In the genomic region with DNA sequence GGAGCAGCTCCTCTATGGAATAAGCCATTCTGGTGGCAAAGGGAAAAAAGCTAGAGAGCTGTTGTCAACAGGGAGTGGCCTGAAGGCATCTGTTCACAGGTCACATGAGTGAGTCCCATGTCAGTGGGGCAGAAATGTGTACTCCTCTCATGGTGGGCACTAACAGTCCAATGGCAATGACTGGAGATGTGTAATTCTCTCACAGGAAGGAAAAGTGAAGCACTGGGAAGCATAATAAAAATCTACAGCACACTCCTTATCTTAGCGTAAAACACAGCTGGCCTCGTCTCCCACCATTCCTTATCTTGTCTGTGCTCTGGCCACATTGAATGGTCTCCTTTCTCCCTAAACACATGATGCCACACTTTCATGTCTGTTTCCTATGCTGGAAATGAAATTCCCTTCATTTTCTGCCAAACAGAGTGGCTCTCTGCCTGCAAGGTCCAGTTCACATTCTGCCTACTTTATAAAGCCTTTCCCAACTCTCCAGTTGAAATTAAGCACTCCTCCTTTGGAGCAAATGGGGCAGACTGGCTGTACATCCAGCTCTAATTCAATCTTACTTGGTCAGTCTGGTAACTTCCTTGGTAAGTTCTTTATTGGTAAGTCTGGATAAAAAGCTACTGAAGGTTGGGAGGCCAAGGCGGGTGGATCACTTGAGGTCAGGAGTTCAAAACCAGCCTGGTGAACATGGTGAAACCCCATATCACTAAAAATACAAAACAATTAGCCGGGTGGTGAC, we compare ENCODE assay signal across 1 cellular context.
A peak's percentile ranks its signal among the peaks of the same experiment; 100 is the strongest.
TF ChIP-seq lines count a peak whose summit lies in the region.

No MANE protein-coding gene starts in this region.

TF ChIP-seq in K562, 482 proteins besides CTCF, POLR2A, EP300 and RAD21 (continued from another document and continues in another):
- TF ChIP-seq RBBP5 (IDR thresholded peaks at IDR 0.05; ENCODE audit: borderline replicate concordance, insufficient read depth, low read length, poor library complexity, severe bottlenecking) (peak; percentile 67), ZNF282 (CRISPR knock-in tag; IDR thresholded peaks at IDR 0.05) (no peak), ZNF239 (CRISPR knock-in tag; IDR thresholded peaks at IDR 0.05) (peak; percentile 49), HNRNPLL (IDR thresholded peaks at IDR 0.05; ENCODE audit: low read depth, low read length, poor library complexity, severe bottlenecking) (no peak), RFX1 (IDR thresholded peaks at IDR 0.05) (no peak), FOXJ2 (tag; IDR thresholded peaks at IDR 0.05) (no peak; the same call in 1 of the 2 replicates), ZNF311 (CRISPR knock-in tag; IDR thresholded peaks at IDR 0.05) (peak; percentile 39; the same call in 1 of the 2 replicates), PTTG1 (tag; IDR thresholded peaks at IDR 0.05; ENCODE audit: low read depth) (no peak), MAFK (IDR thresholded peaks at IDR 0.05; ENCODE audit: low read length) (peak; percentile 42; the same call in 1 of the 2 replicates), SAFB (IDR thresholded peaks at IDR 0.05; ENCODE audit: borderline replicate concordance, low read depth, low read length) (no peak), ZKSCAN8 (CRISPR knock-in tag; IDR thresholded peaks at IDR 0.05) (peak; percentile 86), EP400 (IDR thresholded peaks at IDR 0.05) (peak; percentile 71), MCM7 (IDR thresholded peaks at IDR 0.05) (no peak), CHCHD3 (CRISPR knock-in tag; IDR thresholded peaks at IDR 0.05) (no peak), ERF (CRISPR knock-in tag; IDR thresholded peaks at IDR 0.05) (peak; percentile 63; the same call in 1 of the 2 replicates), BRD9 (IDR thresholded peaks at IDR 0.05; ENCODE audit: low read depth, partially characterized antibody) (peak; percentile 98), SAP30 (IDR thresholded peaks at IDR 0.05; ENCODE audit: borderline replicate concordance, insufficient read depth, low read depth, low read length, poor library complexity, severe bottlenecking) (no peak), HEY1 (CRISPR knock-in tag; IDR thresholded peaks at IDR 0.05; ENCODE audit: borderline replicate concordance) (peak; percentile 77; the same call in 1 of the 2 replicates), ASH1L (IDR thresholded peaks at IDR 0.05; ENCODE audit: borderline replicate concordance, low read depth, partially characterized antibody) (no peak), SNRNP70 (optimal IDR thresholded peaks at IDR 0.05; ENCODE audit: low read depth, low read length) (no peak), MAZ (CRISPR knock-in tag; conservative IDR thresholded peaks at IDR 0.05 in 1 of 2, IDR thresholded peaks at IDR 0.05 in 1 of 2) (peak; percentile 14 to 85; a peak in 2 of 4 replicates), BRF1 (IDR thresholded peaks at IDR 0.05; ENCODE audit: borderline replicate concordance, extremely low read depth, insufficient read length) (no peak), GTF2A2 (tag; IDR thresholded peaks at IDR 0.05) (no peak), RCOR1 (IDR thresholded peaks at IDR 0.05; ENCODE audit: borderline replicate concordance in 1 of 2, low read depth in 2 of 2, low read length in 2 of 2) (peak; percentile 17 to 90; a peak in 2 of 4 replicates), ZNF583 (CRISPR knock-in tag; IDR thresholded peaks at IDR 0.05) (peak; percentile 78), SRSF1 (IDR thresholded peaks at IDR 0.05; ENCODE audit: low read depth, low read length) (no peak)
- TF ChIP-seq, protein P1, sequence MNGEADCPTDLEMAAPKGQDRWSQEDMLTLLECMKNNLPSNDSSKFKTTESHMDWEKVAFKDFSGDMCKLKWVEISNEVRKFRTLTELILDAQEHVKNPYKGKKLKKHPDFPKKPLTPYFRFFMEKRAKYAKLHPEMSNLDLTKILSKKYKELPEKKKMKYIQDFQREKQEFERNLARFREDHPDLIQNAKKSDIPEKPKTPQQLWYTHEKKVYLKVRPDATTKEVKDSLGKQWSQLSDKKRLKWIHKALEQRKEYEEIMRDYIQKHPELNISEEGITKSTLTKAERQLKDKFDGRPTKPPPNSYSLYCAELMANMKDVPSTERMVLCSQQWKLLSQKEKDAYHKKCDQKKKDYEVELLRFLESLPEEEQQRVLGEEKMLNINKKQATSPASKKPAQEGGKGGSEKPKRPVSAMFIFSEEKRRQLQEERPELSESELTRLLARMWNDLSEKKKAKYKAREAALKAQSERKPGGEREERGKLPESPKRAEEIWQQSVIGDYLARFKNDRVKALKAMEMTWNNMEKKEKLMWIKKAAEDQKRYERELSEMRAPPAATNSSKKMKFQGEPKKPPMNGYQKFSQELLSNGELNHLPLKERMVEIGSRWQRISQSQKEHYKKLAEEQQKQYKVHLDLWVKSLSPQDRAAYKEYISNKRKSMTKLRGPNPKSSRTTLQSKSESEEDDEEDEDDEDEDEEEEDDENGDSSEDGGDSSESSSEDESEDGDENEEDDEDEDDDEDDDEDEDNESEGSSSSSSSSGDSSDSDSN (IDR thresholded peaks at IDR 0.05; ENCODE audit: borderline replicate concordance in 1 of 2, low read depth in 2 of 2, low read length in 2 of 2) = no peak
- TF ChIP-seq, protein P2, sequence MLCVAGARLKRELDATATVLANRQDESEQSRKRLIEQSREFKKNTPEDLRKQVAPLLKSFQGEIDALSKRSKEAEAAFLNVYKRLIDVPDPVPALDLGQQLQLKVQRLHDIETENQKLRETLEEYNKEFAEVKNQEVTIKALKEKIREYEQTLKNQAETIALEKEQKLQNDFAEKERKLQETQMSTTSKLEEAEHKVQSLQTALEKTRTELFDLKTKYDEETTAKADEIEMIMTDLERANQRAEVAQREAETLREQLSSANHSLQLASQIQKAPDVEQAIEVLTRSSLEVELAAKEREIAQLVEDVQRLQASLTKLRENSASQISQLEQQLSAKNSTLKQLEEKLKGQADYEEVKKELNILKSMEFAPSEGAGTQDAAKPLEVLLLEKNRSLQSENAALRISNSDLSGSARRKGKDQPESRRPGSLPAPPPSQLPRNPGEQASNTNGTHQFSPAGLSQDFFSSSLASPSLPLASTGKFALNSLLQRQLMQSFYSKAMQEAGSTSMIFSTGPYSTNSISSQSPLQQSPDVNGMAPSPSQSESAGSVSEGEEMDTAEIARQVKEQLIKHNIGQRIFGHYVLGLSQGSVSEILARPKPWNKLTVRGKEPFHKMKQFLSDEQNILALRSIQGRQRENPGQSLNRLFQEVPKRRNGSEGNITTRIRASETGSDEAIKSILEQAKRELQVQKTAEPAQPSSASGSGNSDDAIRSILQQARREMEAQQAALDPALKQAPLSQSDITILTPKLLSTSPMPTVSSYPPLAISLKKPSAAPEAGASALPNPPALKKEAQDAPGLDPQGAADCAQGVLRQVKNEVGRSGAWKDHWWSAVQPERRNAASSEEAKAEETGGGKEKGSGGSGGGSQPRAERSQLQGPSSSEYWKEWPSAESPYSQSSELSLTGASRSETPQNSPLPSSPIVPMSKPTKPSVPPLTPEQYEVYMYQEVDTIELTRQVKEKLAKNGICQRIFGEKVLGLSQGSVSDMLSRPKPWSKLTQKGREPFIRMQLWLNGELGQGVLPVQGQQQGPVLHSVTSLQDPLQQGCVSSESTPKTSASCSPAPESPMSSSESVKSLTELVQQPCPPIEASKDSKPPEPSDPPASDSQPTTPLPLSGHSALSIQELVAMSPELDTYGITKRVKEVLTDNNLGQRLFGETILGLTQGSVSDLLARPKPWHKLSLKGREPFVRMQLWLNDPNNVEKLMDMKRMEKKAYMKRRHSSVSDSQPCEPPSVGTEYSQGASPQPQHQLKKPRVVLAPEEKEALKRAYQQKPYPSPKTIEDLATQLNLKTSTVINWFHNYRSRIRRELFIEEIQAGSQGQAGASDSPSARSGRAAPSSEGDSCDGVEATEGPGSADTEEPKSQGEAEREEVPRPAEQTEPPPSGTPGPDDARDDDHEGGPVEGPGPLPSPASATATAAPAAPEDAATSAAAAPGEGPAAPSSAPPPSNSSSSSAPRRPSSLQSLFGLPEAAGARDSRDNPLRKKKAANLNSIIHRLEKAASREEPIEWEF (CRISPR knock-in tag; IDR thresholded peaks at IDR 0.05) = peak; percentile 75; the same call in 1 of the 2 replicates
- TF ChIP-seq, protein P3, sequence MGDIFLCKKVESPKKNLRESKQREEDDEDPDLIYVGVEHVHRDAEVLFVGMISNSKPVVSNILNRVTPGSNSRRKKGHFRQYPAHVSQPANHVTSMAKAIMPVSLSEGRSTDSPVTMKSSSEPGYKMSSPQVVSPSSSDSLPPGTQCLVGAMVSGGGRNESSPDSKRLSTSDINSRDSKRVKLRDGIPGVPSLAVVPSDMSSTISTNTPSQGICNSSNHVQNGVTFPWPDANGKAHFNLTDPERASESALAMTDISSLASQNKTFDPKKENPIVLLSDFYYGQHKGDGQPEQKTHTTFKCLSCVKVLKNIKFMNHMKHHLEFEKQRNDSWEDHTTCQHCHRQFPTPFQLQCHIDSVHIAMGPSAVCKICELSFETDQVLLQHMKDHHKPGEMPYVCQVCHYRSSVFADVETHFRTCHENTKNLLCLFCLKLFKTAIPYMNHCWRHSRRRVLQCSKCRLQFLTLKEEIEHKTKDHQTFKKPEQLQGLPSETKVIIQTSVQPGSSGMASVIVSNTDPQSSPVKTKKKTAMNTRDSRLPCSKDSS (IDR thresholded peaks at IDR 0.05; ENCODE audit: low read depth, partially characterized antibody) = no peak
- TF ChIP-seq, protein P4, sequence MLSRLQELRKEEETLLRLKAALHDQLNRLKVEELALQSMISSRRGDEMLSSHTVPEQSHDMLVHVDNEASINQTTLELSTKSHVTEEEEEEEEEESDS (CRISPR knock-in tag; IDR thresholded peaks at IDR 0.05) = no peak
- TF ChIP-seq, protein P5, sequence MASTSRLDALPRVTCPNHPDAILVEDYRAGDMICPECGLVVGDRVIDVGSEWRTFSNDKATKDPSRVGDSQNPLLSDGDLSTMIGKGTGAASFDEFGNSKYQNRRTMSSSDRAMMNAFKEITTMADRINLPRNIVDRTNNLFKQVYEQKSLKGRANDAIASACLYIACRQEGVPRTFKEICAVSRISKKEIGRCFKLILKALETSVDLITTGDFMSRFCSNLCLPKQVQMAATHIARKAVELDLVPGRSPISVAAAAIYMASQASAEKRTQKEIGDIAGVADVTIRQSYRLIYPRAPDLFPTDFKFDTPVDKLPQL (IDR thresholded peaks at IDR 0.05; ENCODE audit: extremely low read depth, insufficient read length) = no peak
- TF ChIP-seq, protein P6, sequence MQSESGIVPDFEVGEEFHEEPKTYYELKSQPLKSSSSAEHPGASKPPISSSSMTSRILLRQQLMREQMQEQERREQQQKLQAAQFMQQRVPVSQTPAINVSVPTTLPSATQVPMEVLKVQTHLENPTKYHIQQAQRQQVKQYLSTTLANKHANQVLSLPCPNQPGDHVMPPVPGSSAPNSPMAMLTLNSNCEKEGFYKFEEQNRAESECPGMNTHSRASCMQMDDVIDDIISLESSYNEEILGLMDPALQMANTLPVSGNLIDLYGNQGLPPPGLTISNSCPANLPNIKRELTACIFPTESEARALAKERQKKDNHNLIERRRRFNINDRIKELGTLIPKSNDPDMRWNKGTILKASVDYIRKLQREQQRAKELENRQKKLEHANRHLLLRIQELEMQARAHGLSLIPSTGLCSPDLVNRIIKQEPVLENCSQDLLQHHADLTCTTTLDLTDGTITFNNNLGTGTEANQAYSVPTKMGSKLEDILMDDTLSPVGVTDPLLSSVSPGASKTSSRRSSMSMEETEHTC (IDR thresholded peaks at IDR 0.05) = peak; percentile 94
- TF ChIP-seq, protein P7, sequence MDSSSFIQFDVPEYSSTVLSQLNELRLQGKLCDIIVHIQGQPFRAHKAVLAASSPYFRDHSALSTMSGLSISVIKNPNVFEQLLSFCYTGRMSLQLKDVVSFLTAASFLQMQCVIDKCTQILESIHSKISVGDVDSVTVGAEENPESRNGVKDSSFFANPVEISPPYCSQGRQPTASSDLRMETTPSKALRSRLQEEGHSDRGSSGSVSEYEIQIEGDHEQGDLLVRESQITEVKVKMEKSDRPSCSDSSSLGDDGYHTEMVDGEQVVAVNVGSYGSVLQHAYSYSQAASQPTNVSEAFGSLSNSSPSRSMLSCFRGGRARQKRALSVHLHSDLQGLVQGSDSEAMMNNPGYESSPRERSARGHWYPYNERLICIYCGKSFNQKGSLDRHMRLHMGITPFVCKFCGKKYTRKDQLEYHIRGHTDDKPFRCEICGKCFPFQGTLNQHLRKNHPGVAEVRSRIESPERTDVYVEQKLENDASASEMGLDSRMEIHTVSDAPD (CRISPR knock-in tag; IDR thresholded peaks at IDR 0.05) = no peak
- TF ChIP-seq, protein P8, sequence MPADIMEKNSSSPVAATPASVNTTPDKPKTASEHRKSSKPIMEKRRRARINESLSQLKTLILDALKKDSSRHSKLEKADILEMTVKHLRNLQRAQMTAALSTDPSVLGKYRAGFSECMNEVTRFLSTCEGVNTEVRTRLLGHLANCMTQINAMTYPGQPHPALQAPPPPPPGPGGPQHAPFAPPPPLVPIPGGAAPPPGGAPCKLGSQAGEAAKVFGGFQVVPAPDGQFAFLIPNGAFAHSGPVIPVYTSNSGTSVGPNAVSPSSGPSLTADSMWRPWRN (IDR thresholded peaks at IDR 0.05; ENCODE audit: low read depth) = peak; percentile 81
- TF ChIP-seq, protein P9, sequence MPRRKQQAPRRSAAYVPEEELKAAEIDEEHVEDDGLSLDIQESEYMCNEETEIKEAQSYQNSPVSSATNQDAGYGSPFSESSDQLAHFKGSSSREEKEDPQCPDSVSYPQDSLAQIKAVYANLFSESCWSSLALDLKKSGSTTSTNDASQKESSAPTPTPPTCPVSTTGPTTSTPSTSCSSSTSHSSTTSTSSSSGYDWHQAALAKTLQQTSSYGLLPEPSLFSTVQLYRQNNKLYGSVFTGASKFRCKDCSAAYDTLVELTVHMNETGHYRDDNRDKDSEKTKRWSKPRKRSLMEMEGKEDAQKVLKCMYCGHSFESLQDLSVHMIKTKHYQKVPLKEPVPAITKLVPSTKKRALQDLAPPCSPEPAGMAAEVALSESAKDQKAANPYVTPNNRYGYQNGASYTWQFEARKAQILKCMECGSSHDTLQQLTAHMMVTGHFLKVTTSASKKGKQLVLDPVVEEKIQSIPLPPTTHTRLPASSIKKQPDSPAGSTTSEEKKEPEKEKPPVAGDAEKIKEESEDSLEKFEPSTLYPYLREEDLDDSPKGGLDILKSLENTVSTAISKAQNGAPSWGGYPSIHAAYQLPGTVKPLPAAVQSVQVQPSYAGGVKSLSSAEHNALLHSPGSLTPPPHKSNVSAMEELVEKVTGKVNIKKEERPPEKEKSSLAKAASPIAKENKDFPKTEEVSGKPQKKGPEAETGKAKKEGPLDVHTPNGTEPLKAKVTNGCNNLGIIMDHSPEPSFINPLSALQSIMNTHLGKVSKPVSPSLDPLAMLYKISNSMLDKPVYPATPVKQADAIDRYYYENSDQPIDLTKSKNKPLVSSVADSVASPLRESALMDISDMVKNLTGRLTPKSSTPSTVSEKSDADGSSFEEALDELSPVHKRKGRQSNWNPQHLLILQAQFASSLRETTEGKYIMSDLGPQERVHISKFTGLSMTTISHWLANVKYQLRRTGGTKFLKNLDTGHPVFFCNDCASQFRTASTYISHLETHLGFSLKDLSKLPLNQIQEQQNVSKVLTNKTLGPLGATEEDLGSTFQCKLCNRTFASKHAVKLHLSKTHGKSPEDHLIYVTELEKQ (CRISPR knock-in tag; IDR thresholded peaks at IDR 0.05) = 0 out of 2 replicates have a peak, but pooled peaks have one; percentile 19
- TF ChIP-seq, protein P10, sequence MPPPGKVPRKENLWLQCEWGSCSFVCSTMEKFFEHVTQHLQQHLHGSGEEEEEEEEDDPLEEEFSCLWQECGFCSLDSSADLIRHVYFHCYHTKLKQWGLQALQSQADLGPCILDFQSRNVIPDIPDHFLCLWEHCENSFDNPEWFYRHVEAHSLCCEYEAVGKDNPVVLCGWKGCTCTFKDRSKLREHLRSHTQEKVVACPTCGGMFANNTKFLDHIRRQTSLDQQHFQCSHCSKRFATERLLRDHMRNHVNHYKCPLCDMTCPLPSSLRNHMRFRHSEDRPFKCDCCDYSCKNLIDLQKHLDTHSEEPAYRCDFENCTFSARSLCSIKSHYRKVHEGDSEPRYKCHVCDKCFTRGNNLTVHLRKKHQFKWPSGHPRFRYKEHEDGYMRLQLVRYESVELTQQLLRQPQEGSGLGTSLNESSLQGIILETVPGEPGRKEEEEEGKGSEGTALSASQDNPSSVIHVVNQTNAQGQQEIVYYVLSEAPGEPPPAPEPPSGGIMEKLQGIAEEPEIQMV (tag; conservative IDR thresholded peaks at IDR 0.05; ENCODE audit: low read depth) = peak; percentile 59; the same call in 1 of the 2 replicates
